27 cellular contexts compared by ENCODE assay signal in genomic region chr1:38640371-38640770, GRCh38.
A peak's percentile ranks its signal among the peaks of the same experiment; 100 is the strongest.
DNase-seq lines count a peak whose midpoint lies in the region; ATAC-seq, FAIRE-seq and TF ChIP-seq lines count a peak whose summit lies in the region.
"Had no signal": no experiment of that assay in that cellular context is flagged by ENCODE, and none has a peak within 500 bp of the region (broad histone marks: within the 10 kb centered on the region; RNA-seq: fewer than 3 reads in every experiment).

No MANE protein-coding gene starts in this region.

- H3K56ac ChIP-seq in mesendoderm (ENCODE audit: low read length): no peak overlapping the region

- H3K9me3 ChIP-seq in vagina: no peaks in the 10 kb centered on the region
- H3K9me3 ChIP-seq: BE2C had no signal

- intact Hi-C loops in vagina (cut with DNase I): no loop called here

- H2AK5ac ChIP-seq in mesendoderm (ENCODE audit: low read length): no peak overlapping the region

- no peaks in the 10 kb centered on the region for H3K79me1 ChIP-seq in mesendoderm (ENCODE audit: low read length)

- TF ChIP-seq POLR2A in vagina (IDR thresholded peaks at IDR 0.05): no peak

- H3K27me3 ChIP-seq in bronchial epithelial cell (ENCODE audit: control insufficient read depth, insufficient read depth, low read length): peaks cover 1% of the 10 kb centered on the region
- no peaks in the 10 kb centered on the region for H3K27me3 ChIP-seq in foreskin keratinocyte
- H3K27me3 ChIP-seq in vagina: no peaks in the 10 kb centered on the region
- H3K27me3 ChIP-seq in mesendoderm (ENCODE audit: insufficient read depth, low read length, poor library complexity): no peaks in the 10 kb centered on the region
- H3K27me3 ChIP-seq: BE2C, BLaER1 had no signal

- H2BK15ac ChIP-seq in mesendoderm (replicated peaks; ENCODE audit: low read depth): no peak overlapping the region

- no peak overlapping the region for H2BK5ac ChIP-seq in mesendoderm (ENCODE audit: low read length)

- no peak overlapping the region for H3K4ac ChIP-seq in mesendoderm (ENCODE audit: low read depth, low read length)

- H3K4me2 ChIP-seq in mesendoderm (ENCODE audit: low read length): no peak overlapping the region
- H3K4me2 ChIP-seq: BLaER1 had no signal

- H3K36me3 ChIP-seq in bronchial epithelial cell (ENCODE audit: control insufficient read depth, insufficient read depth, low read length) (no peaks in the 10 kb centered on the region), vagina (no peaks in the 10 kb centered on the region), mesendoderm (ENCODE audit: control insufficient read depth, insufficient read depth, low read length) (no peaks in the 10 kb centered on the region)
- H3K36me3 ChIP-seq: BE2C, BLaER1 had no signal

- no peak overlapping the region for H2BK120ac ChIP-seq in mesendoderm (ENCODE audit: low read depth, low read length)

- H3K27ac ChIP-seq in foreskin keratinocyte (no peak overlapping the region), vagina (no peak overlapping the region), mesendoderm (ENCODE audit: low read depth, low read length) (no peak overlapping the region)
- H3K27ac ChIP-seq: BLaER1 had no signal

- no peak overlapping the region for H3K18ac ChIP-seq in mesendoderm (ENCODE audit: low read length)

- no peaks in the 10 kb centered on the region for H3K79me2 ChIP-seq in mesendoderm (ENCODE audit: control insufficient read depth, insufficient read depth, low read length)

- TF ChIP-seq CTCF in bronchial epithelial cell (IDR thresholded peaks at IDR 0.05; ENCODE audit: insufficient read depth, low read length, severe bottlenecking): no peak
- no peak for TF ChIP-seq CTCF in epithelial cell of esophagus (IDR thresholded peaks at IDR 0.05; ENCODE audit: insufficient read depth, low read depth, low read length, missing control alignments)
- no peak for TF ChIP-seq CTCF in foreskin keratinocyte (conservative IDR thresholded peaks at IDR 0.05)
- no peak for TF ChIP-seq CTCF in vagina (IDR thresholded peaks at IDR 0.05)

- H3K4me3 ChIP-seq in bronchial epithelial cell (ENCODE audit: low read depth, low read length): no peak overlapping the region
- H3K4me3 ChIP-seq in epithelial cell of esophagus (ENCODE audit: low read length): no peak overlapping the region
- no peak overlapping the region for H3K4me3 ChIP-seq in vagina
- H3K4me3 ChIP-seq in mesendoderm (ENCODE audit: low read length): no peak overlapping the region
- H3K4me3 ChIP-seq: BLaER1, GM12878 had no signal

- no peak overlapping the region for H3K23ac ChIP-seq in mesendoderm (ENCODE audit: low read length)

- no peak overlapping the region for H4K5ac ChIP-seq in mesendoderm (ENCODE audit: low read length)

- in situ Hi-C loops in KBM-7 (cut with MboI; ENCODE audit: low pct_unique_long_range_greater_than_20kb, low sequenced_read_pairs): no loop called here

- H4K8ac ChIP-seq in mesendoderm (ENCODE audit: low read depth, low read length): no peak overlapping the region

- DNase-seq in bronchial epithelial cell (ENCODE audit: low read depth) (peak; percentile 84), epithelial cell of esophagus (ENCODE audit: low read depth) (peak; percentile 41), foreskin keratinocyte (peak; percentile 34 to 55), vagina (ENCODE audit: extremely low spot score in 2 of 2) (peak; percentile 28 to 42), mesendoderm (no peak), KBM-7 (no peak), NCI-H526 (lab: John Stamatoyannopoulos, UW) (no peak)
- DNase-seq: 8988T; ACHN; BE2C; C1 segment of cervical spinal cord; CD4-positive, alpha-beta memory T cell; CD4-positive, CD25-positive, alpha-beta regulatory T cell; CD8-positive, alpha-beta memory T cell; COR-L47; DMS 273 treated with DMSO at 0.1 percent for 48 hours; DMS153; DMS53; DMS79; DND-41; EL; GDM1 had no signal

- no peak for ATAC-seq in foreskin keratinocyte
- ATAC-seq: GM12878 had no signal

- no peak overlapping the region for H3K9ac ChIP-seq in mesendoderm (ENCODE audit: low read length)
- H3K9ac ChIP-seq: BLaER1 had no signal

- no peak for FAIRE-seq in bronchial epithelial cell (lab: Jason Lieb, UNC)
- FAIRE-seq: A204.1, GM12878, GM12892, GM18507 had no signal

- H3K4me1 ChIP-seq in foreskin keratinocyte (no peaks in the 10 kb centered on the region), vagina (no peaks in the 10 kb centered on the region), mesendoderm (ENCODE audit: control insufficient read depth, low read depth, low read length) (no peaks in the 10 kb centered on the region)
- H3K4me1 ChIP-seq: BE2C had no signal

- WGBS in mesendoderm (ENCODE audit: extremely low coverage, insufficient coverage, low lambda C conversion rate): no CpG with 5 or more reads among the region's 4 CpGs

Comparison
In these comparisons a context has a peak if more than half of its experiments do, and no peak if none do; other contexts are left out.
1. DNase-seq: peak in bronchial epithelial cell (single experiment), epithelial cell of esophagus (single experiment), foreskin keratinocyte (2 of 2) and vagina (2 of 2); none in mesendoderm (single experiment), KBM-7 (single experiment) and NCI-H526 (0 of 2).